In the genomic region with DNA sequence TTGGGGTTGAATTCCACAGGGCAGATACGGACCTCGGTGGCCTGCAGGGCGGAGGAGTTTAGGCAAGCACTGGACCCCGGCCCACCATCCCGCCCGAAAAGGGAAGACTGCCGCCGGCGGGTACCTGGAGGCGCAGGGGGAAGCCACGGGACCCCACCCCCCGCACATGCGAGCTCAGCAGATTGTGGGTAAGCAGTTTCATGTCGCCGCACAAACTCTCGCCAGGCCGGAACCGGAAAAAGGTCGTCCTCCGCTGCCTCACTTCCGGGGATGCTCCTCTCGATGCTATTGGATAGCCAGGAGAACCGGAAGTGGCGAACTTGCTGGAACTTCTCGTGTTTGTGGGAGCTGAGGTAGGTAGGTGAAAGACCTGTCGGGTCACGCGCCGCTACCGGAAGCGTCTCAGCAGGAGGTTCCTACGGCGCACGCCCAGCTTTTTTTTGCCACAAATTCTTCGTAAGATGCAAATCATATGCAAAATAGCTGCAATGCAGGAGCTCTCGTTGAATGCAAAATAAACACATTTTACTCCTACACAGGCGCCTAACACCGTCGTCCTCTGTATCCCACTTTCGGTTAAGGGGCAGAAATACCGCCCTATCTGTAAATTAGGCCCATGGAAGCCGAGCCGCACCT, we compare ENCODE assay signal across 1 cellular context.
TF ChIP-seq lines count a peak whose summit lies in the region.

A gene (minus strand): TSS at position 235 of the 636 bp plus-strand sequence. CDS start 33 bp downstream, at position 202.

TF ChIP-seq in K562, 482 proteins besides CTCF, POLR2A, EP300 and RAD21 (continued from another document):
- TF ChIP-seq, protein P1, sequence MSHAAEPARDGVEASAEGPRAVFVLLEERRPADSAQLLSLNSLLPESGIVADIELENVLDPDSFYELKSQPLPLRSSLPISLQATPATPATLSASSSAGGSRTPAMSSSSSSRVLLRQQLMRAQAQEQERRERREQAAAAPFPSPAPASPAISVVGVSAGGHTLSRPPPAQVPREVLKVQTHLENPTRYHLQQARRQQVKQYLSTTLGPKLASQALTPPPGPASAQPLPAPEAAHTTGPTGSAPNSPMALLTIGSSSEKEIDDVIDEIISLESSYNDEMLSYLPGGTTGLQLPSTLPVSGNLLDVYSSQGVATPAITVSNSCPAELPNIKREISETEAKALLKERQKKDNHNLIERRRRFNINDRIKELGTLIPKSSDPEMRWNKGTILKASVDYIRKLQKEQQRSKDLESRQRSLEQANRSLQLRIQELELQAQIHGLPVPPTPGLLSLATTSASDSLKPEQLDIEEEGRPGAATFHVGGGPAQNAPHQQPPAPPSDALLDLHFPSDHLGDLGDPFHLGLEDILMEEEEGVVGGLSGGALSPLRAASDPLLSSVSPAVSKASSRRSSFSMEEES (CRISPR knock-in tag; IDR thresholded peaks at IDR 0.05) = no peak
- TF ChIP-seq, protein P2, sequence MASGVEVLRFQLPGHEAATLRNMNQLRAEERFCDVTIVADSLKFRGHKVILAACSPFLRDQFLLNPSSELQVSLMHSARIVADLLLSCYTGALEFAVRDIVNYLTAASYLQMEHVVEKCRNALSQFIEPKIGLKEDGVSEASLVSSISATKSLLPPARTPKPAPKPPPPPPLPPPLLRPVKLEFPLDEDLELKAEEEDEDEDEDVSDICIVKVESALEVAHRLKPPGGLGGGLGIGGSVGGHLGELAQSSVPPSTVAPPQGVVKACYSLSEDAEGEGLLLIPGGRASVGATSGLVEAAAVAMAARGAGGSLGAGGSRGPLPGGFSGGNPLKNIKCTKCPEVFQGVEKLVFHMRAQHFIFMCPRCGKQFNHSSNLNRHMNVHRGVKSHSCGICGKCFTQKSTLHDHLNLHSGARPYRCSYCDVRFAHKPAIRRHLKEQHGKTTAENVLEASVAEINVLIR (CRISPR knock-in tag; IDR thresholded peaks at IDR 0.05) = peak; percentile 30; the same call in 1 of the 2 replicates
- no peak for TF ChIP-seq NR1H2 (CRISPR knock-in tag; IDR thresholded peaks at IDR 0.05)
- TF ChIP-seq, protein P3, sequence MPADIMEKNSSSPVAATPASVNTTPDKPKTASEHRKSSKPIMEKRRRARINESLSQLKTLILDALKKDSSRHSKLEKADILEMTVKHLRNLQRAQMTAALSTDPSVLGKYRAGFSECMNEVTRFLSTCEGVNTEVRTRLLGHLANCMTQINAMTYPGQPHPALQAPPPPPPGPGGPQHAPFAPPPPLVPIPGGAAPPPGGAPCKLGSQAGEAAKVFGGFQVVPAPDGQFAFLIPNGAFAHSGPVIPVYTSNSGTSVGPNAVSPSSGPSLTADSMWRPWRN (IDR thresholded peaks at IDR 0.05; ENCODE audit: low read depth) = peak; percentile 71
- no peak for TF ChIP-seq KHSRP (IDR thresholded peaks at IDR 0.05)
- peak; percentile 28; the same call in 1 of the 2 replicates for TF ChIP-seq CEBPG (CRISPR knock-in tag; IDR thresholded peaks at IDR 0.05)
- no peak for TF ChIP-seq CEBPG (tag; conservative IDR thresholded peaks at IDR 0.05 in 1 of 2, IDR thresholded peaks at IDR 0.05 in 1 of 2)
- TF ChIP-seq CXXC5 (CRISPR knock-in tag; IDR thresholded peaks at IDR 0.05) = peak; percentile 60
- TF ChIP-seq, protein P4, sequence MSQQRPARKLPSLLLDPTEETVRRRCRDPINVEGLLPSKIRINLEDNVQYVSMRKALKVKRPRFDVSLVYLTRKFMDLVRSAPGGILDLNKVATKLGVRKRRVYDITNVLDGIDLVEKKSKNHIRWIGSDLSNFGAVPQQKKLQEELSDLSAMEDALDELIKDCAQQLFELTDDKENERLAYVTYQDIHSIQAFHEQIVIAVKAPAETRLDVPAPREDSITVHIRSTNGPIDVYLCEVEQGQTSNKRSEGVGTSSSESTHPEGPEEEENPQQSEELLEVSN (IDR thresholded peaks at IDR 0.05; ENCODE audit: borderline replicate concordance in 1 of 2, extremely low read depth in 1 of 2, insufficient read depth in 1 of 2, insufficient read length in 1 of 2, low read depth in 1 of 2, low read length in 1 of 2, poor library complexity in 1 of 2, severe bottlenecking in 1 of 2) = peak in 1 of 2 experiments; percentile 61
- peak; percentile 90 for TF ChIP-seq BHLHE40 (IDR thresholded peaks at IDR 0.05; ENCODE audit: low read length)
- TF ChIP-seq ETS2 (tag; IDR thresholded peaks at IDR 0.05; ENCODE audit: borderline replicate concordance, poor library complexity, severe bottlenecking) = no peak
- TF ChIP-seq MYC (IDR thresholded peaks at IDR 0.05; ENCODE audit: low read depth, low read length) = peak; percentile 78
- peak; percentile 57; the same call in 1 of the 2 replicates for TF ChIP-seq MYC (CRISPR knock-in tag; IDR thresholded peaks at IDR 0.05; ENCODE audit: borderline replicate concordance, low read depth)
- peak; percentile 39; the same call in 1 of the 2 replicates for TF ChIP-seq JUN (IDR thresholded peaks at IDR 0.05; ENCODE audit: borderline replicate concordance, low read depth, low read length)
- TF ChIP-seq JUN (CRISPR knock-in tag; IDR thresholded peaks at IDR 0.05; ENCODE audit: borderline replicate concordance) = no peak
- no peak for TF ChIP-seq HMG20A (CRISPR knock-in tag; conservative IDR thresholded peaks at IDR 0.05)
- TF ChIP-seq, protein P5, sequence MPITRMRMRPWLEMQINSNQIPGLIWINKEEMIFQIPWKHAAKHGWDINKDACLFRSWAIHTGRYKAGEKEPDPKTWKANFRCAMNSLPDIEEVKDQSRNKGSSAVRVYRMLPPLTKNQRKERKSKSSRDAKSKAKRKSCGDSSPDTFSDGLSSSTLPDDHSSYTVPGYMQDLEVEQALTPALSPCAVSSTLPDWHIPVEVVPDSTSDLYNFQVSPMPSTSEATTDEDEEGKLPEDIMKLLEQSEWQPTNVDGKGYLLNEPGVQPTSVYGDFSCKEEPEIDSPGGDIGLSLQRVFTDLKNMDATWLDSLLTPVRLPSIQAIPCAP (CRISPR knock-in tag; IDR thresholded peaks at IDR 0.05; ENCODE audit: borderline replicate concordance) = no peak
- no peak for TF ChIP-seq HNRNPLL (IDR thresholded peaks at IDR 0.05; ENCODE audit: low read depth, low read length, poor library complexity, severe bottlenecking)
- TF ChIP-seq, protein P6, sequence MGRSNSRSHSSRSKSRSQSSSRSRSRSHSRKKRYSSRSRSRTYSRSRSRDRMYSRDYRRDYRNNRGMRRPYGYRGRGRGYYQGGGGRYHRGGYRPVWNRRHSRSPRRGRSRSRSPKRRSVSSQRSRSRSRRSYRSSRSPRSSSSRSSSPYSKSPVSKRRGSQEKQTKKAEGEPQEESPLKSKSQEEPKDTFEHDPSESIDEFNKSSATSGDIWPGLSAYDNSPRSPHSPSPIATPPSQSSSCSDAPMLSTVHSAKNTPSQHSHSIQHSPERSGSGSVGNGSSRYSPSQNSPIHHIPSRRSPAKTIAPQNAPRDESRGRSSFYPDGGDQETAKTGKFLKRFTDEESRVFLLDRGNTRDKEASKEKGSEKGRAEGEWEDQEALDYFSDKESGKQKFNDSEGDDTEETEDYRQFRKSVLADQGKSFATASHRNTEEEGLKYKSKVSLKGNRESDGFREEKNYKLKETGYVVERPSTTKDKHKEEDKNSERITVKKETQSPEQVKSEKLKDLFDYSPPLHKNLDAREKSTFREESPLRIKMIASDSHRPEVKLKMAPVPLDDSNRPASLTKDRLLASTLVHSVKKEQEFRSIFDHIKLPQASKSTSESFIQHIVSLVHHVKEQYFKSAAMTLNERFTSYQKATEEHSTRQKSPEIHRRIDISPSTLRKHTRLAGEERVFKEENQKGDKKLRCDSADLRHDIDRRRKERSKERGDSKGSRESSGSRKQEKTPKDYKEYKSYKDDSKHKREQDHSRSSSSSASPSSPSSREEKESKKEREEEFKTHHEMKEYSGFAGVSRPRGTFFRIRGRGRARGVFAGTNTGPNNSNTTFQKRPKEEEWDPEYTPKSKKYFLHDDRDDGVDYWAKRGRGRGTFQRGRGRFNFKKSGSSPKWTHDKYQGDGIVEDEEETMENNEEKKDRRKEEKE (IDR thresholded peaks at IDR 0.05; ENCODE audit: borderline replicate concordance in 1 of 2, control insufficient read depth in 1 of 2, low read depth in 2 of 2, low read length in 1 of 2) = 0 out of 4 replicates have a peak, but pooled peaks of 1 of the 2 experiments have one; percentile 3
- TF ChIP-seq FOSL1 (tag; conservative IDR thresholded peaks at IDR 0.05) = peak; percentile 22; the same call in 1 of the 2 replicates
- peak; percentile 30; the same call in 1 of the 2 replicates for TF ChIP-seq EGR1 (conservative IDR thresholded peaks at IDR 0.05)
- no peak for TF ChIP-seq NFE2L1 (tag; IDR thresholded peaks at IDR 0.05; ENCODE audit: borderline replicate concordance, low read depth)
- TF ChIP-seq NFE2 (IDR thresholded peaks at IDR 0.05; ENCODE audit: low read depth) = peak; percentile 7; the same call in 1 of the 2 replicates
- TF ChIP-seq, protein P7, sequence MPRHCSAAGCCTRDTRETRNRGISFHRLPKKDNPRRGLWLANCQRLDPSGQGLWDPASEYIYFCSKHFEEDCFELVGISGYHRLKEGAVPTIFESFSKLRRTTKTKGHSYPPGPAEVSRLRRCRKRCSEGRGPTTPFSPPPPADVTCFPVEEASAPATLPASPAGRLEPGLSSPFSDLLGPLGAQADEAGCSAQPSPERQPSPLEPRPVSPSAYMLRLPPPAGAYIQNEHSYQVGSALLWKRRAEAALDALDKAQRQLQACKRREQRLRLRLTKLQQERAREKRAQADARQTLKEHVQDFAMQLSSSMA (CRISPR knock-in tag; IDR thresholded peaks at IDR 0.05) = peak; percentile 93
